ENCODE assay signal across 11 cellular contexts in genomic region chr11:105069749-105070148, GRCh38. TPM values are rescaled to one million over a fixed set of nuclear protein-coding genes. Genes with fewer than 3 reads are reported as not detected.
DNase-seq lines count a peak whose midpoint lies in the region; ATAC-seq and FAIRE-seq lines count a peak whose summit lies in the region.
"Not testable (repeated sequence)": the region's sequence is repeated elsewhere in the genome, so short reads cannot be mapped to it uniquely, and the experiment has no call there.
"Had no signal": no experiment of that assay in that cellular context is flagged by ENCODE, and none has a peak within 500 bp of the region (broad histone marks: within the 10 kb centered on the region; RNA-seq: fewer than 3 reads in every experiment).

No MANE protein-coding gene starts in this region.

- FAIRE-seq in HTR-8/SVneo (lab: Jason Lieb, UNC): peak; percentile 69

- POLR2A ChIA-PET in naive thymus-derived CD4-positive, alpha-beta T cell (lab: Charles Lee): interaction anchor here (1.2 kb wide), 1 partner anchor 9 kb away, joined by 3 read pairs; no protein-coding TSS in a partner anchor

- H3K4me3 ChIP-seq in CD4-positive, CD25-positive, alpha-beta regulatory T cell (ENCODE audit: low read depth, low read length): peak overlapping the region; percentile 91
- H3K4me3 ChIP-seq in naive thymus-derived CD4-positive, alpha-beta T cell (ENCODE audit: low read length): peak overlapping the region; percentile 18

- peaks cover 36% of the 10 kb centered on the region for H3K36me3 Mint-ChIP-seq in CD4-positive, CD25-positive, alpha-beta regulatory T cell
- not testable (repeated sequence) for H3K36me3 Mint-ChIP-seq in T-helper 2 cell treated with Interferon-gamma antibody and Interleukin-4, amounts not matched to agents 5 μg/mL and 100 μg/mL, for 36 hours (ENCODE audit: low read depth); dendritic cell treated with granulocyte-macrophage colony-stimulating factor and Interleukin-4, amounts not matched to agents 40 ng/mL and 50 ng/mL, for 4 days (ENCODE audit: low read depth)
- H3K36me3 Mint-ChIP-seq in activated CD8-positive, alpha-beta memory T cell treated with anti-CD3 and anti-CD28 coated beads, Interleukin-2, amount 10 ng/mL, durations not matched to agents 7 days and 5 days: peaks cover 12% of the 10 kb centered on the region
- H3K36me3 Mint-ChIP-seq in activated naive CD4-positive, alpha-beta T cell treated with anti-CD3 and anti-CD28 coated beads, Interleukin-2, amount 10 ng/mL, durations not matched to agents 7 days and 5 days: peaks cover 42% of the 10 kb centered on the region
- peaks cover 0 to 19% (median 7%) of the 10 kb centered on the region in 5 donors for H3K36me3 Mint-ChIP-seq in naive thymus-derived CD4-positive, alpha-beta T cell

- H3K9me3 Mint-ChIP-seq in CD4-positive, CD25-positive, alpha-beta regulatory T cell; T-helper 2 cell treated with Interferon-gamma antibody and Interleukin-4, amounts not matched to agents 5 μg/mL and 100 μg/mL, for 36 hours; activated CD8-positive, alpha-beta memory T cell treated with anti-CD3 and anti-CD28 coated beads, Interleukin-2, amount 10 ng/mL, durations not matched to agents 7 days and 5 days (ENCODE audit: low read depth); activated naive CD4-positive, alpha-beta T cell treated with anti-CD3 and anti-CD28 coated beads, Interleukin-2, amount 10 ng/mL, durations not matched to agents 7 days and 5 days; dendritic cell treated with granulocyte-macrophage colony-stimulating factor and Interleukin-4, amounts not matched to agents 40 ng/mL and 50 ng/mL, for 4 days; naive thymus-derived CD4-positive, alpha-beta T cell: not testable (repeated sequence)

- ATAC-seq in CD4-positive, CD25-positive, alpha-beta regulatory T cell (ENCODE audit: low read depth in 2 of 2): peak in 1 of 2 donors; percentile 33
- ATAC-seq in activated CD8-positive, alpha-beta memory T cell treated with anti-CD3 and anti-CD28 coated beads, Interleukin-2, amount 10 ng/mL, durations not matched to agents 7 days and 5 days: peak; percentile 45
- ATAC-seq in naive thymus-derived CD4-positive, alpha-beta T cell: peak; percentile 37

- peaks cover 26% of the 10 kb centered on the region for H3K36me3 ChIP-seq in CD4-positive, CD25-positive, alpha-beta regulatory T cell (ENCODE audit: control insufficient read depth, insufficient read depth, low read length)
- not testable (repeated sequence) for H3K36me3 ChIP-seq in naive thymus-derived CD4-positive, alpha-beta T cell (ENCODE audit: control insufficient read depth in 2 of 3, insufficient read depth in 3 of 3, low read length in 3 of 3)

- intact Hi-C loops in dendritic cell treated with granulocyte-macrophage colony-stimulating factor and Interleukin-4, amounts not matched to agents 40 ng/mL and 50 ng/mL, for 4 days (cut with micrococcal nuclease): not testable (repeated sequence)
- intact Hi-C loops in naive thymus-derived CD4-positive, alpha-beta T cell (cut with micrococcal nuclease): loop anchor here (2.0 kb wide), 1 partner anchor 31 kb away; no protein-coding TSS in a partner anchor

- CTCF ChIA-PET in activated CD8-positive, alpha-beta memory T cell treated with anti-CD3 and anti-CD28 coated beads, Interleukin-2, amount 10 ng/mL, durations not matched to agents 7 days and 5 days (lab: Charles Lee); activated naive CD4-positive, alpha-beta T cell treated with anti-CD3 and anti-CD28 coated beads, Interleukin-2, amount 10 ng/mL, durations not matched to agents 7 days and 5 days (lab: Charles Lee); naive thymus-derived CD4-positive, alpha-beta T cell (lab: Charles Lee): not testable (repeated sequence)

- peaks cover 41 to 69% (median 47%) of the 10 kb centered on the region in 4 donors for H3K4me1 Mint-ChIP-seq in CD4-positive, CD25-positive, alpha-beta regulatory T cell
- H3K4me1 Mint-ChIP-seq in T-helper 2 cell treated with Interferon-gamma antibody and Interleukin-4, amounts not matched to agents 5 μg/mL and 100 μg/mL, for 36 hours (ENCODE audit: low read depth): peaks cover 17% of the 10 kb centered on the region
- H3K4me1 Mint-ChIP-seq in activated CD8-positive, alpha-beta memory T cell treated with anti-CD3 and anti-CD28 coated beads, Interleukin-2, amount 10 ng/mL, durations not matched to agents 7 days and 5 days: peaks cover 27% of the 10 kb centered on the region
- H3K4me1 Mint-ChIP-seq in activated naive CD4-positive, alpha-beta T cell treated with anti-CD3 and anti-CD28 coated beads, Interleukin-2, amount 10 ng/mL, durations not matched to agents 7 days and 5 days: peaks cover 46% of the 10 kb centered on the region
- H3K4me1 Mint-ChIP-seq in dendritic cell treated with granulocyte-macrophage colony-stimulating factor and Interleukin-4, amounts not matched to agents 40 ng/mL and 50 ng/mL, for 4 days (ENCODE audit: low read depth): peaks cover 18% of the 10 kb centered on the region
- H3K4me1 Mint-ChIP-seq in naive thymus-derived CD4-positive, alpha-beta T cell: peaks cover 14 to 38% (median 24%) of the 10 kb centered on the region in 7 donors

- not testable (repeated sequence) for H3K27me3 Mint-ChIP-seq in CD4-positive, CD25-positive, alpha-beta regulatory T cell; T-helper 2 cell treated with Interferon-gamma antibody and Interleukin-4, amounts not matched to agents 5 μg/mL and 100 μg/mL, for 36 hours (ENCODE audit: low read depth); activated CD8-positive, alpha-beta memory T cell treated with anti-CD3 and anti-CD28 coated beads, Interleukin-2, amount 10 ng/mL, durations not matched to agents 7 days and 5 days; activated naive CD4-positive, alpha-beta T cell treated with anti-CD3 and anti-CD28 coated beads, Interleukin-2, amount 10 ng/mL, durations not matched to agents 7 days and 5 days; dendritic cell treated with granulocyte-macrophage colony-stimulating factor and Interleukin-4, amounts not matched to agents 40 ng/mL and 50 ng/mL, for 4 days; naive thymus-derived CD4-positive, alpha-beta T cell

- not testable (repeated sequence) for DNase-seq in CD4-positive, CD25-positive, alpha-beta regulatory T cell; HTR-8/SVneo (ENCODE audit: insufficient read length, low spot score); T-helper 2 cell treated with Interferon-gamma antibody and Interleukin-4, amounts not matched to agents 5 μg/mL and 100 μg/mL, for 36 hours (ENCODE audit: low spot score); activated CD8-positive, alpha-beta memory T cell treated with anti-CD3 and anti-CD28 coated beads, Interleukin-2, amount 10 ng/mL, durations not matched to agents 7 days and 5 days; activated naive CD4-positive, alpha-beta T cell treated with anti-CD3 and anti-CD28 coated beads, Interleukin-2, amount 10 ng/mL, durations not matched to agents 7 days and 5 days; naive thymus-derived CD4-positive, alpha-beta T cell

- peaks cover 45% of the 10 kb centered on the region for H3K4me1 ChIP-seq in CD4-positive, CD25-positive, alpha-beta regulatory T cell (ENCODE audit: control insufficient read depth, insufficient read depth, low read length, poor library complexity, severe bottlenecking)
- H3K4me1 ChIP-seq in naive thymus-derived CD4-positive, alpha-beta T cell (ENCODE audit: control insufficient read depth in 2 of 2, insufficient read depth in 2 of 2, low read length in 2 of 2): not testable (repeated sequence)

- not testable (repeated sequence) for H3K9me3 ChIP-seq in CD4-positive, CD25-positive, alpha-beta regulatory T cell (ENCODE audit: control insufficient read depth in 2 of 2, low read length in 2 of 2); naive thymus-derived CD4-positive, alpha-beta T cell (ENCODE audit: control insufficient read depth in 2 of 3, low read length in 3 of 3)

- peak overlapping the region; percentile 78 for H3K27ac ChIP-seq in CD4-positive, CD25-positive, alpha-beta regulatory T cell (ENCODE audit: insufficient read depth, low read length, poor library complexity, severe bottlenecking)
- peak overlapping the region; percentile 63 for H3K27ac ChIP-seq in naive thymus-derived CD4-positive, alpha-beta T cell (ENCODE audit: low read depth, low read length)

- H3K4me3 Mint-ChIP-seq in CD4-positive, CD25-positive, alpha-beta regulatory T cell: peak overlapping the region; percentile 91 to 99 (median 96)
- peak overlapping the region; percentile 85 for H3K4me3 Mint-ChIP-seq in T-helper 2 cell treated with Interferon-gamma antibody and Interleukin-4, amounts not matched to agents 5 μg/mL and 100 μg/mL, for 36 hours
- H3K4me3 Mint-ChIP-seq in activated CD8-positive, alpha-beta memory T cell treated with anti-CD3 and anti-CD28 coated beads, Interleukin-2, amount 10 ng/mL, durations not matched to agents 7 days and 5 days; dendritic cell treated with granulocyte-macrophage colony-stimulating factor and Interleukin-4, amounts not matched to agents 40 ng/mL and 50 ng/mL, for 4 days: not testable (repeated sequence)
- H3K4me3 Mint-ChIP-seq in activated naive CD4-positive, alpha-beta T cell treated with anti-CD3 and anti-CD28 coated beads, Interleukin-2, amount 10 ng/mL, durations not matched to agents 7 days and 5 days: peak overlapping the region; percentile 87
- peak overlapping the region in 4 of 10 donors; percentile 78 to 84 (median 83) for H3K4me3 Mint-ChIP-seq in naive thymus-derived CD4-positive, alpha-beta T cell

- H3K27ac Mint-ChIP-seq in CD4-positive, CD25-positive, alpha-beta regulatory T cell: peak overlapping the region; percentile 96 to 100 (median 96)
- H3K27ac Mint-ChIP-seq in T-helper 2 cell treated with Interferon-gamma antibody and Interleukin-4, amounts not matched to agents 5 μg/mL and 100 μg/mL, for 36 hours; activated CD8-positive, alpha-beta memory T cell treated with anti-CD3 and anti-CD28 coated beads, Interleukin-2, amount 10 ng/mL, durations not matched to agents 7 days and 5 days: not testable (repeated sequence)
- peak overlapping the region; percentile 89 for H3K27ac Mint-ChIP-seq in activated naive CD4-positive, alpha-beta T cell treated with anti-CD3 and anti-CD28 coated beads, Interleukin-2, amount 10 ng/mL, durations not matched to agents 7 days and 5 days
- peak overlapping the region; percentile 48 for H3K27ac Mint-ChIP-seq in dendritic cell treated with granulocyte-macrophage colony-stimulating factor and Interleukin-4, amounts not matched to agents 40 ng/mL and 50 ng/mL, for 4 days
- peak overlapping the region in 2 of 9 donors; percentile 94 to 97 for H3K27ac Mint-ChIP-seq in naive thymus-derived CD4-positive, alpha-beta T cell

- not testable (repeated sequence) for H3K27me3 ChIP-seq in CD4-positive, CD25-positive, alpha-beta regulatory T cell (ENCODE audit: control insufficient read depth, insufficient read depth, low read length); naive thymus-derived CD4-positive, alpha-beta T cell (ENCODE audit: control insufficient read depth in 2 of 2, insufficient read depth in 2 of 2, low read length in 2 of 2)

RNA-seq across cellular contexts. Expression of gene CARD16, which starts 24.6 kb away (rescaled TPM):
- 109 TPM for total RNA-seq in CD4-positive, CD25-positive, alpha-beta regulatory T cell
- 100 to 1,000 TPM; 318 to 445 (median 387) TPM for polyA plus RNA-seq in CD4-positive, CD25-positive, alpha-beta regulatory T cell
- 10 to 100 TPM; 70.3 to 92.0 TPM for total RNA-seq in activated CD8-positive, alpha-beta memory T cell treated with anti-CD3 and anti-CD28 coated beads, Interleukin-2, amount 10 ng/mL, durations not matched to agents 7 days and 5 days
- total RNA-seq in naive thymus-derived CD4-positive, alpha-beta T cell: 100 to 1,000 TPM in 1 of 5 experiments, 10 to 100 TPM in 4; 37.1 to 103 (median 42.4) TPM
- polyA plus RNA-seq in naive thymus-derived CD4-positive, alpha-beta T cell: 100 to 1,000 TPM; 168 to 184 TPM
- total RNA-seq: GM23338, H9 had no signal
- polyA plus RNA-seq: GM23338 had no signal

RNA-seq across cellular contexts. Expression of gene CASP1, which starts 34.8 kb away (rescaled TPM):
- 67.5 TPM for total RNA-seq in CD4-positive, CD25-positive, alpha-beta regulatory T cell
- 100 to 1,000 TPM; 104 to 208 (median 141) TPM for polyA plus RNA-seq in CD4-positive, CD25-positive, alpha-beta regulatory T cell
- 100 to 1,000 TPM in 1 of 2 experiments, 10 to 100 TPM in 1; 94.1 to 109 TPM for total RNA-seq in activated CD8-positive, alpha-beta memory T cell treated with anti-CD3 and anti-CD28 coated beads, Interleukin-2, amount 10 ng/mL, durations not matched to agents 7 days and 5 days
- total RNA-seq in naive thymus-derived CD4-positive, alpha-beta T cell: 100 to 1,000 TPM in 1 of 5 experiments, 10 to 100 TPM in 4; 29.5 to 141 (median 51.8) TPM
- polyA plus RNA-seq in naive thymus-derived CD4-positive, alpha-beta T cell: 10 to 100 TPM; 70.1 to 70.3 TPM
- total RNA-seq: H9 had no signal
- polyA plus RNA-seq: GM23338 had no signal

RNA-seq across cellular contexts. Expression of gene CASP5, which starts 46.8 kb away (rescaled TPM):
- total RNA-seq in CD4-positive, CD25-positive, alpha-beta regulatory T cell: not detected
- under 1 TPM in 1 of 4 donors, not detected in 3; 0.24 TPM for polyA plus RNA-seq in CD4-positive, CD25-positive, alpha-beta regulatory T cell
- not detected for total RNA-seq in activated CD8-positive, alpha-beta memory T cell treated with anti-CD3 and anti-CD28 coated beads, Interleukin-2, amount 10 ng/mL, durations not matched to agents 7 days and 5 days
- 1 to 10 TPM in 1 of 5 experiments, under 1 TPM in 1, not detected in 3; 0.45 to 2.9 TPM for total RNA-seq in naive thymus-derived CD4-positive, alpha-beta T cell
- polyA plus RNA-seq in naive thymus-derived CD4-positive, alpha-beta T cell: not detected
- total RNA-seq: CD8-positive, alpha-beta T cell; GM23338; H9; IMR-90 had no signal
- polyA plus RNA-seq: GM23338, IMR-90 had no signal
